Comparison of ENCODE assay signal across 8 cellular contexts in genomic region chr19:48644839-48645651, GRCh38. TPM values are rescaled to one million over a fixed set of nuclear protein-coding genes. Genes with fewer than 3 reads are reported as not detected.
DNase-seq lines count a peak whose midpoint lies in the region; ATAC-seq and TF ChIP-seq lines count a peak whose summit lies in the region.

No MANE protein-coding gene starts in this region.

- WGBS in right cardiac atrium: 1% methylated on average over 26 of the region's 26 CpGs
- WGBS in psoas muscle, 3 donors: 4 to 7% (median 5%) methylated on average over 23 to 26 of the region's 26 CpGs
- 0 to 1% methylated on average over 26 of the region's 26 CpGs for WGBS in aorta, 2 donors

- in situ Hi-C loops in GM13977 (cut with MboI; ENCODE audit: low pct_unique_long_range_greater_than_20kb, low sequenced_read_pairs, unreplicated experiment): loop anchor here (25.0 kb wide), 1 partner anchor 317 kb away; the partner anchor contains the start of genes BAX and FTL

- no peaks in the 10 kb centered on the region for H3K9me3 ChIP-seq in right cardiac atrium (ENCODE audit: control insufficient read depth, low read length)
- H3K9me3 ChIP-seq in psoas muscle: no peaks in the 10 kb centered on the region
- no peaks in the 10 kb centered on the region for H3K9me3 ChIP-seq in aorta (ENCODE audit: control insufficient read depth, low read length)

- H3K27ac ChIP-seq in right cardiac atrium (ENCODE audit: low read length) (peak overlapping the region; percentile 63), psoas muscle (peak overlapping the region; percentile 67), aorta (ENCODE audit: low read depth in 1 of 2, low read length in 2 of 2) (peak overlapping the region in 1 of 2 donors; percentile 18)

- no peaks in the 10 kb centered on the region for H3K36me3 ChIP-seq in psoas muscle (ENCODE audit: insufficient read depth in 1 of 2, low read depth in 1 of 2)
- no peaks in the 10 kb centered on the region for H3K36me3 ChIP-seq in aorta (ENCODE audit: control insufficient read depth in 1 of 2, insufficient read depth in 2 of 2, low read length in 1 of 2)

- H3K4me3 ChIP-seq in right cardiac atrium (ENCODE audit: low read length): peak overlapping the region; percentile 63
- H3K4me3 ChIP-seq in psoas muscle: peak overlapping the region; percentile 71
- H3K4me3 ChIP-seq in aorta (ENCODE audit: low read length in 2 of 2): peak overlapping the region in 1 of 2 donors; percentile 8

- ATAC-seq in right cardiac atrium (peak; percentile 77 to 80), psoas muscle (peak; percentile 73 to 85 (median 82)), aorta (ENCODE audit: low FRiP score) (peak; percentile 90), HG02885 (IDR thresholded peaks at IDR 0.05; ENCODE audit: poor library complexity, unreplicated experiment) (no peak)

- no peaks in the 10 kb centered on the region for H3K9me3 Mint-ChIP-seq in T-helper 1 cell treated with Interleukin-12 subunit alpha and Interleukin-12 subunit beta and Interleukin-4 antibody, amounts not matched to agents 30 μg/mL and 1 μg/mL, for 36 hours

- peaks cover under 1% of the 10 kb centered on the region for H3K36me3 Mint-ChIP-seq in T-helper 1 cell treated with Interleukin-12 subunit alpha and Interleukin-12 subunit beta and Interleukin-4 antibody, amounts not matched to agents 30 μg/mL and 1 μg/mL, for 36 hours (ENCODE audit: low read depth)

- peaks cover 24% of the 10 kb centered on the region for H3K4me1 Mint-ChIP-seq in T-helper 1 cell treated with Interleukin-12 subunit alpha and Interleukin-12 subunit beta and Interleukin-4 antibody, amounts not matched to agents 30 μg/mL and 1 μg/mL, for 36 hours (ENCODE audit: low read depth)

- peak overlapping the region; percentile 12 for H3K27ac Mint-ChIP-seq in T-helper 1 cell treated with Interleukin-12 subunit alpha and Interleukin-12 subunit beta and Interleukin-4 antibody, amounts not matched to agents 30 μg/mL and 1 μg/mL, for 36 hours

- peaks cover 3% of the 10 kb centered on the region for H3K27me3 Mint-ChIP-seq in T-helper 1 cell treated with Interleukin-12 subunit alpha and Interleukin-12 subunit beta and Interleukin-4 antibody, amounts not matched to agents 30 μg/mL and 1 μg/mL, for 36 hours (ENCODE audit: low read depth)

- TF ChIP-seq CTCF in GM13977 (IDR thresholded peaks at IDR 0.05; ENCODE audit: extremely low read depth, insufficient read depth, missing control alignments) (no peak), psoas muscle (IDR thresholded peaks at IDR 0.05) (no peak)

- H3K27me3 ChIP-seq in right cardiac atrium (ENCODE audit: control insufficient read depth, insufficient read depth) (no peaks in the 10 kb centered on the region), psoas muscle (ENCODE audit: insufficient read depth in 3 of 3, low read length in 2 of 3) (no peaks in the 10 kb centered on the region), aorta (ENCODE audit: control insufficient read depth in 1 of 2, insufficient read depth in 2 of 2, low read length in 1 of 2) (no peaks in the 10 kb centered on the region)

- intact Hi-C loops in right cardiac atrium (cut with DNase I): loop anchor here in 3 of 4 donors (5.0 to 10.0 kb wide), 2 partner anchors 190 to 192 kb away; partner anchors contain the start of gene HSD17B14 (in 3 of the 3)
- intact Hi-C loops in psoas muscle (cut with DNase I): loop anchor here (5.0 kb wide), 3 partner anchors 97 to 197 kb away; partner anchors contain the start of genes HSD17B14 (in 1 of the 2) and RASIP1 (in 1 of the 2)
- intact Hi-C loops in aorta (cut with DNase I): loop anchor here in 1 of 2 donors (5.0 to 10.0 kb wide), 3 partner anchors 72 to 330 kb away; partner anchors contain the start of gene MAMSTR

- H3K4me1 ChIP-seq in right cardiac atrium (ENCODE audit: control insufficient read depth, insufficient read depth, low read length) (no peaks in the 10 kb centered on the region), psoas muscle (peaks cover 18% of the 10 kb centered on the region), aorta (ENCODE audit: control insufficient read depth in 1 of 2, insufficient read depth in 2 of 2, low read length in 2 of 2) (peaks cover 0 to 3% of the 10 kb centered on the region in 2 donors)

- peak overlapping the region; percentile 80 for H3K4me3 Mint-ChIP-seq in T-helper 1 cell treated with Interleukin-12 subunit alpha and Interleukin-12 subunit beta and Interleukin-4 antibody, amounts not matched to agents 30 μg/mL and 1 μg/mL, for 36 hours

- DNase-seq in GM13977 (ENCODE audit: low spot score) (peak; percentile 80), NCI-H128 (lab: John Stamatoyannopoulos, UW; ENCODE audit: unreplicated experiment) (peak; percentile 16), amniotic stem cell (lab: John Stamatoyannopoulos, UW) (peak; percentile 24), right cardiac atrium (peak; percentile 79 to 90 (median 85)), psoas muscle (peak; percentile 73 to 86), aorta (peak; percentile 87)

RNA-seq across cellular contexts. Expression of gene CA11, which starts 0.9 kb away (rescaled TPM):
- total RNA-seq in right cardiac atrium (10 to 100 TPM in 3 of 4 donors, 1 to 10 TPM in 1; 8.6 to 16.5 (median 13.2) TPM), psoas muscle (1 to 10 TPM; 4.1 to 8.8 (median 6.4) TPM), aorta (10 to 100 TPM in 1 of 2 donors, 1 to 10 TPM in 1; 6.4 to 12.0 TPM)
- polyA plus RNA-seq in right cardiac atrium (16.6 TPM), psoas muscle (10 to 100 TPM in 1 of 3 donors, 1 to 10 TPM in 2; 2.3 to 10.6 (median 9.2) TPM), aorta (10 to 100 TPM; 13.9 to 59.5 TPM)

RNA-seq across cellular contexts. Expression of gene DBP, which starts 7.9 kb away (rescaled TPM):
- total RNA-seq in right cardiac atrium (10 to 100 TPM in 3 of 4 donors, 1 to 10 TPM in 1; 2.8 to 16.9 (median 14.7) TPM), psoas muscle (10 to 100 TPM in 1 of 4 donors, 1 to 10 TPM in 3; 3.6 to 14.5 (median 6.5) TPM), aorta (10 to 100 TPM in 1 of 2 donors, 1 to 10 TPM in 1; 1.5 to 10.7 TPM)
- polyA plus RNA-seq in right cardiac atrium (9.5 TPM), psoas muscle (1 to 10 TPM; 2.8 to 7.0 (median 3.2) TPM), aorta (1 to 10 TPM; 5.3 to 6.8 TPM)

RNA-seq across cellular contexts. Expression of gene SPHK2, which starts 25.7 kb away (rescaled TPM):
- total RNA-seq in right cardiac atrium (10 to 100 TPM in 3 of 4 donors, 1 to 10 TPM in 1; 7.3 to 12.7 (median 11.7) TPM), psoas muscle (10 to 100 TPM in 2 of 4 donors, 1 to 10 TPM in 2; 4.1 to 12.8 (median 8.8) TPM), aorta (10 to 100 TPM; 14.6 to 17.9 TPM)
- polyA plus RNA-seq in right cardiac atrium (11.0 TPM), psoas muscle (1 to 10 TPM; 3.3 to 7.4 (median 4.8) TPM), aorta (10 to 100 TPM; 21.5 to 25.4 TPM)

RNA-seq across cellular contexts. Expression of gene RPL18, which starts 26.1 kb away (rescaled TPM):
- total RNA-seq in right cardiac atrium (100 to 1,000 TPM; 606 to 773 (median 699) TPM), psoas muscle (100 to 1,000 TPM; 506 to 730 (median 645) TPM), aorta (100 to 1,000 TPM; 900 to 909 TPM)
- polyA plus RNA-seq in right cardiac atrium (965 TPM), psoas muscle (1,000 to 10,000 TPM; 1,096 to 1,745 (median 1,373) TPM), aorta (1,000 to 10,000 TPM; 2,172 to 2,376 TPM)

RNA-seq across cellular contexts. Expression of gene NTN5, which starts 27.8 kb away (rescaled TPM):
- under 1 TPM; 0.19 to 0.94 (median 0.57) TPM for total RNA-seq in right cardiac atrium
- polyA plus RNA-seq in right cardiac atrium: 0.14 TPM
- total RNA-seq in psoas muscle: under 1 TPM in 1 of 4 donors, not detected in 3; 0.21 TPM
- polyA plus RNA-seq in psoas muscle: under 1 TPM in 1 of 3 donors, not detected in 2; 0.04 TPM
- total RNA-seq in aorta: under 1 TPM; 0.52 to 0.96 TPM
- 1 to 10 TPM in 1 of 2 donors, not detected in 1; 2.0 TPM for polyA plus RNA-seq in aorta

Comparison
In these comparisons a context has a peak if more than half of its experiments do, and no peak if none do; other contexts are left out.
1. DNase-seq: peak in every context shown above with its lines; median percentile 87 in aorta; 85 in right cardiac atrium; 80 in GM13977; 80 in psoas muscle; 24 in amniotic stem cell; 16 in NCI-H128.